Comparison of ENCODE assay signal across 23 cellular contexts in the genomic region with DNA sequence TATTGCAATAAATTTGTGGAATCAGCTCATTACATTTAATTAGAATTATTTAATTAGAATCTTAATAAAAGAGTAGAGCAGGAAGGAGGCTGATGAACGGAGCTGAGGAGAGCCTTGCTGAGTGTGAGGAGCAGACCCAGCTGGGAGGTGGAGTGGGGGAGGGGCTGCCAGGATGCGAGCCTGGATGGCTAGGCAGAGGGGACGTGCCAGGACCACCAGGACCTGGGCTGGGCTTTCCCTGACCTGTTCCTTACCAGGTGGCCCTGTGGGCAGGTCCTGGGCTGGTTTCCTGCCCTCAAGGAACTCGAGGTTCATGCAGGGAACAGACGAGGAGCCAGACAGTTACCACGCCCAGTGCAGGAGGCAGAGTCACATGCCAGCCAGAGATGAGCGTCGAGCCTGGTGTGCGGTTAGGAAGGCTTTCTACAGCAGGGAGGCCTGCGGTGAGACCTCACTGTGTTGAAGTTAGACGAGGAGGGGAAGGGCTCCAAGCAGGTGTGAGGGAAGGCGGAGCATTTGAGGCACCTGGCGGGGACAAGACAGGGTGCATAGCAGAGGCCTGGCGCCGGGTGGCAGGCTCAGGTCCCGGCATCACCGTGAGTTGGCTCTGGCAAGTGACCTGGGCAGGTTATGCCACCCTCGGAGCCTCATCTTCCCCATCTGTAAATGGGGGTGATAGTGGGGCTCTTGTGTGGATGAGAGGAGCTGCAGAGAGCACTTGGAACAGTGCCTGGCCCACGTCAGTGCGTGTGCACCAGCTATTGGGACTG. TPM values are rescaled to one million over a fixed set of nuclear protein-coding genes. Genes with fewer than 3 reads are reported as not detected.
DNase-seq lines count a peak whose midpoint lies in the region; ATAC-seq and TF ChIP-seq lines count a peak whose summit lies in the region.
"Had no signal": no experiment of that assay in that cellular context is flagged by ENCODE, and none has a peak within 500 bp of the region (broad histone marks: within the 10 kb centered on the region; RNA-seq: fewer than 3 reads in every experiment).

No MANE protein-coding gene starts in this region.

- no peak for TF ChIP-seq CTCF in IMR-90 (conservative IDR thresholded peaks at IDR 0.05; ENCODE audit: low read depth, low read length)
- TF ChIP-seq CTCF in brain (conservative IDR thresholded peaks at IDR 0.05): no peak
- TF ChIP-seq CTCF in foreskin keratinocyte (conservative IDR thresholded peaks at IDR 0.05): no peak

- peaks cover 0 to 6% (median 0%) of the 10 kb centered on the region in 5 experiments for H3K9me3 Mint-ChIP-seq in brain
- no peaks in the 10 kb centered on the region for H3K9me3 Mint-ChIP-seq in naive thymus-derived CD8-positive, alpha-beta T cell

- intact Hi-C loops in IMR-90 (cut with micrococcal nuclease): no loop called here

- no peak overlapping the region for H2BK5ac ChIP-seq in IMR-90 (ENCODE audit: low read depth, low read length, poor library complexity, severe bottlenecking)

- no peak for ATAC-seq in IMR-90 (ENCODE audit: low read depth)
- peak; percentile 22 to 58 for ATAC-seq in naive thymus-derived CD8-positive, alpha-beta T cell
- ATAC-seq in foreskin keratinocyte: no peak
- ATAC-seq: HCT116 had no signal

- peak overlapping the region; percentile 47 for H2AK9ac ChIP-seq in IMR-90 (replicated peaks; ENCODE audit: low read depth, low read length, poor library complexity)

- no peaks in the 10 kb centered on the region for H3K9me3 ChIP-seq in IMR-90 (ENCODE audit: control insufficient read depth, insufficient read depth, low read length)

- H2BK15ac ChIP-seq in IMR-90 (ENCODE audit: low read depth, low read length): no peak overlapping the region

- H2AFZ ChIP-seq in IMR-90 (replicated peaks; ENCODE audit: low read length, poor library complexity): peak overlapping the region; percentile 37
- H2AFZ ChIP-seq: PC-9 had no signal

- no peaks in the 10 kb centered on the region for H3K36me3 Mint-ChIP-seq in brain
- no peaks in the 10 kb centered on the region for H3K36me3 Mint-ChIP-seq in naive thymus-derived CD8-positive, alpha-beta T cell

- no peak overlapping the region for H4K91ac ChIP-seq in IMR-90 (ENCODE audit: insufficient read depth, low read depth, low read length)

- no peaks in the 10 kb centered on the region for H4K20me1 ChIP-seq in IMR-90 (ENCODE audit: insufficient read depth, low read length)

- H3K36me3 ChIP-seq in IMR-90 (ENCODE audit: control insufficient read depth, insufficient read depth, low read length): no peaks in the 10 kb centered on the region

- H3K4me1 ChIP-seq in IMR-90 (ENCODE audit: control insufficient read depth, insufficient read depth, low read length) (peaks cover 2% of the 10 kb centered on the region; the same call in 1 of the 2 replicates), foreskin keratinocyte (no peaks in the 10 kb centered on the region)

- no peak overlapping the region for H4K8ac ChIP-seq in IMR-90 (ENCODE audit: low read depth in 2 of 2, low read length in 2 of 2)

- no peak for TF ChIP-seq RAD21 in IMR-90 (IDR thresholded peaks at IDR 0.05; ENCODE audit: low read length)

- no peak overlapping the region for H3K14ac ChIP-seq in IMR-90 (replicated peaks; ENCODE audit: low read depth, low read length)

- no peak overlapping the region for H4K5ac ChIP-seq in IMR-90 (ENCODE audit: low read depth, low read length)

- H2AK5ac ChIP-seq in IMR-90 (ENCODE audit: low read depth, low read length): 0 out of 2 replicates have a peak overlapping the region, but pooled peaks have one; percentile 52

- H2BK120ac ChIP-seq in IMR-90 (ENCODE audit: low read depth, low read length): no peak overlapping the region

- CTCF ChIA-PET in IMR-90 (lab: Yijun Ruan, JAX): interaction anchor here (0.6 kb wide), 1 partner anchor 14 kb away, joined by 3 read pairs; no protein-coding TSS in a partner anchor

- POLR2A ChIA-PET in IMR-90 (lab: Charles Lee; ENCODE audit: unreplicated experiment): interaction anchor here (0.6 kb wide), 1 partner anchor 19 kb away, joined by 5 read pairs; no protein-coding TSS in a partner anchor
- POLR2A ChIA-PET in naive thymus-derived CD8-positive, alpha-beta T cell (lab: Charles Lee): interaction anchor here (0.8 to 1.4 kb wide), 2 partner anchors 10 to 34 kb away, joined by 3 to 4 read pairs; a partner anchor contains a TSS

- H3K4me1 Mint-ChIP-seq in brain: peaks cover 68% of the 10 kb centered on the region
- peaks cover 22 to 41% (median 28%) of the 10 kb centered on the region in 4 donors for H3K4me1 Mint-ChIP-seq in naive thymus-derived CD8-positive, alpha-beta T cell

- no peak overlapping the region for H3K18ac ChIP-seq in IMR-90 (ENCODE audit: low read depth, low read length)

- H3K4ac ChIP-seq in IMR-90 (ENCODE audit: low read depth, low read length): no peak overlapping the region

- H3K27ac ChIP-seq in IMR-90 (ENCODE audit: insufficient read depth, low read length): no peak overlapping the region
- H3K27ac ChIP-seq in foreskin keratinocyte: no peak overlapping the region
- no peak overlapping the region for H3K27ac ChIP-seq in caudate nucleus (ENCODE audit: low read depth, low read length)
- H3K27ac ChIP-seq: C4-2B, PC-9, RWPE1 had no signal

- H3K23ac ChIP-seq in IMR-90 (ENCODE audit: low read depth, low read length): no peak overlapping the region

- no peaks in the 10 kb centered on the region for H3K79me1 ChIP-seq in IMR-90 (ENCODE audit: low read depth in 1 of 2, low read length in 2 of 2)

- no peaks in the 10 kb centered on the region for H3K9me1 ChIP-seq in IMR-90 (ENCODE audit: insufficient read depth, low read length)

- H3K27me3 ChIP-seq in IMR-90 (ENCODE audit: control insufficient read depth, insufficient read depth, low read length): peaks cover 3% of the 10 kb centered on the region
- no peaks in the 10 kb centered on the region for H3K27me3 ChIP-seq in foreskin keratinocyte

- H3K56ac ChIP-seq in IMR-90 (ENCODE audit: extremely low read depth, insufficient read depth, low read length): no peak overlapping the region

- H3K4me2 ChIP-seq in IMR-90 (ENCODE audit: low read depth, low read length): no peak overlapping the region
- H3K4me2 ChIP-seq: PC-9 had no signal

- dilution Hi-C loops in IMR-90 (cut with HindIII; ENCODE audit: low sequenced_read_pairs, unreplicated experiment): no loop called here

- H3K27ac Mint-ChIP-seq in brain: peak overlapping the region in 3 of 5 experiments; percentile 30 to 71 (median 53)
- H3K27ac Mint-ChIP-seq in naive thymus-derived CD8-positive, alpha-beta T cell: peak overlapping the region in 1 of 10 donors; percentile 79

- no peak overlapping the region for H3K9ac ChIP-seq in IMR-90 (ENCODE audit: low read depth, low read length)

- in situ Hi-C loops in IMR-90 (cut with MboI; ENCODE audit: low sequenced_read_pairs): no loop called here

- TF ChIP-seq POLR2A in IMR-90 (IDR thresholded peaks at IDR 0.05; ENCODE audit: low read depth, low read length): no peak

- peaks cover 3% of the 10 kb centered on the region for H3K27me3 Mint-ChIP-seq in brain
- H3K27me3 Mint-ChIP-seq in naive thymus-derived CD8-positive, alpha-beta T cell: no peaks in the 10 kb centered on the region

- no TSS peak for BruUV-seq in IMR-90 (replicated peaks; lab: Mats Ljungman, UMichigan)

- H2BK20ac ChIP-seq in IMR-90 (ENCODE audit: low read depth, low read length): no peak overlapping the region

- no peak overlapping the region for H3K4me3 ChIP-seq in IMR-90 (ENCODE audit: insufficient read depth, low read depth, low read length)
- H3K4me3 ChIP-seq: PC-9 had no signal

- DNase-seq in COLO668 (lab: John Stamatoyannopoulos, UW; ENCODE audit: unreplicated experiment) (peak; percentile 70), IMR-90 (no peak), SK-N-DZ (ENCODE audit: low spot score) (no peak), foreskin keratinocyte (no peak), NCI-H2227 (lab: John Stamatoyannopoulos, UW; ENCODE audit: unreplicated experiment) (no peak), caudate nucleus (lab: John Stamatoyannopoulos, UW) (no peak)
- DNase-seq in naive thymus-derived CD8-positive, alpha-beta T cell: peak in 1 of 10 donors; percentile 54
- DNase-seq: ACHN, AML-193, COR-L47, DMS 273 treated with DMSO at 0.1 percent for 48 hours, DND-41, MM.1S, NCI-H1092, NCI-H2081, NCI-H226, NCI-H748 treated with DMSO at 0.1 percent for 48 hours, PC-9, SIG-M5 had no signal

- H3K4me3 Mint-ChIP-seq in brain: no peak overlapping the region
- H3K4me3 Mint-ChIP-seq in naive thymus-derived CD8-positive, alpha-beta T cell: no peak overlapping the region

- WGBS in IMR-90 (ENCODE audit: extremely low coverage in 2 of 2, insufficient read length in 1 of 2), 2 experiments: 61% methylated on average over 6 of the region's 20 CpGs; no CpG with 5 or more reads in 1 of the 2 experiments

TF ChIP-seq in IMR-90, 13 proteins besides CTCF, POLR2A, EP300 and RAD21:
- TF ChIP-seq FOS (IDR thresholded peaks at IDR 0.05; ENCODE audit: low read depth, low read length): no peak

RNA-seq across cellular contexts. Expression of a gene that starts 33.9 kb away (rescaled TPM):
- total RNA-seq in IMR-90 (2012; rRNA removed) (3.6 and 4.5 TPM in 2 replicates), foreskin keratinocyte (21.5 and 23.3 TPM in 2 replicates)
- polyA plus RNA-seq in IMR-90 (2012; rRNA removed) (13.5 and 14.4 TPM in 2 replicates), brain (ENCODE audit: insufficient read depth, low read depth, low replicate concordance) (11.4 TPM), foreskin keratinocyte (18.7 and 18.8 TPM in 2 replicates)
- 9.9 and 15.1 TPM in 2 replicates for polyA plus RNA-seq in IMR-90 (2012; cell fraction: cytosol; rRNA removed)
- 19.7 and 24.6 TPM in 2 replicates for polyA plus RNA-seq in IMR-90 (2012; cell fraction: nucleus; rRNA removed; ENCODE audit: low replicate concordance)
- 100 to 1,000 TPM; 361 to 364 TPM for total RNA-seq in naive thymus-derived CD8-positive, alpha-beta T cell
- polyA plus RNA-seq in naive thymus-derived CD8-positive, alpha-beta T cell: 100 to 1,000 TPM; 387 to 877 (median 421) TPM
- polyA plus RNA-seq in SK-N-DZ (2014; cell fraction: cytosol; rRNA removed): 0.20 and 0.23 TPM in 2 replicates
- polyA plus RNA-seq in SK-N-DZ (2014; cell fraction: nucleus; rRNA removed): 0.06 and 0.21 TPM in 2 replicates

RNA-seq across cellular contexts. Expression of a gene that starts 39.3 kb away (rescaled TPM):
- total RNA-seq in IMR-90 (2012; rRNA removed): 2.5 and 3.2 TPM in 2 replicates
- 9.6 and 11.3 TPM in 2 replicates for polyA plus RNA-seq in IMR-90 (2012; rRNA removed)
- polyA plus RNA-seq in IMR-90 (2012; cell fraction: cytosol; rRNA removed): 9.4 and 14.0 TPM in 2 replicates
- 9.7 and 11.2 TPM in 2 replicates for polyA plus RNA-seq in IMR-90 (2012; cell fraction: nucleus; rRNA removed; ENCODE audit: low replicate concordance)
- polyA plus RNA-seq in brain (ENCODE audit: insufficient read depth, low read depth, low replicate concordance): 56.4 TPM
- total RNA-seq in naive thymus-derived CD8-positive, alpha-beta T cell: 10 to 100 TPM; 46.0 to 47.2 TPM
- polyA plus RNA-seq in naive thymus-derived CD8-positive, alpha-beta T cell: 10 to 100 TPM; 11.3 to 48.3 (median 11.7) TPM
- polyA plus RNA-seq in SK-N-DZ (2014; cell fraction: cytosol; rRNA removed): 0.97 and 3.1 TPM in 2 replicates
- 2.0 and 5.1 TPM in 2 replicates for polyA plus RNA-seq in SK-N-DZ (2014; cell fraction: nucleus; rRNA removed)
- total RNA-seq in foreskin keratinocyte: 0.07 TPM in 2 replicates
- 0.03 and 0.08 TPM in 2 replicates for polyA plus RNA-seq in foreskin keratinocyte

Comparison
In these comparisons a context has a peak if more than half of its experiments do, and no peak if none do; other contexts are left out.
1. ATAC-seq: peak in naive thymus-derived CD8-positive, alpha-beta T cell (2 of 2); none in IMR-90 (single experiment) and foreskin keratinocyte (single experiment).
2. RNA of a gene that starts 33.9 kb away (polyA plus RNA-seq): 387 to 877 TPM in naive thymus-derived CD8-positive, alpha-beta T cell; 18.7 to 18.8 TPM in foreskin keratinocyte, 9.9 to 24.6 TPM in IMR-90 and 11.4 TPM in brain (single experiment); every median in the first group is over 10 times any median in the second.